25 cellular contexts compared by ENCODE assay signal in genomic region chr2:46381263-46381849, GRCh38.
DNase-seq lines count a peak whose midpoint lies in the region; ATAC-seq and TF ChIP-seq lines count a peak whose summit lies in the region.
"Had no signal": no experiment of that assay in that cellular context is flagged by ENCODE, and none has a peak within 500 bp of the region (broad histone marks: within the 10 kb centered on the region; RNA-seq: fewer than 3 reads in every experiment).

No MANE protein-coding gene starts in this region.

- peak; percentile 72 for DNase-seq in cardiac septum (ENCODE audit: low spot score)
- no peak for DNase-seq in Right ventricle myocardium inferior (ENCODE audit: missing footprints)
- peak; percentile 18 for DNase-seq in amniotic epithelial cell (ENCODE audit: low read depth)
- no peak for DNase-seq in lower lobe of right lung
- no peak for DNase-seq in upper lobe of right lung
- no peak for DNase-seq in CD8-positive, alpha-beta T cell
- no peak for DNase-seq in immature natural killer cell
- DNase-seq: activated CD4-positive, alpha-beta T cell treated with anti-CD3 and anti-CD28 coated beads, Interleukin-2, amount 50 U/mL, for 48 hours; activated T-cell treated with anti-CD3 and anti-CD28 coated beads, Interleukin-2, amount 50 U/mL, for 48 hours; colonic mucosa; DMS53; KBM-7; natural killer cell; NCI-H1436; NCI-H82; OCI-M1; stimulated activated CD4-positive, alpha-beta T cell treated with anti-CD3 and anti-CD28 coated beads, Interleukin-2, amount 100 ng/mL, for 48 hours; T-helper 17 cell had no signal

- no peaks in the 10 kb centered on the region for H3K4me1 Mint-ChIP-seq in CD8-positive, alpha-beta T cell (ENCODE audit: low read depth)
- H3K4me1 Mint-ChIP-seq in immature natural killer cell: no peaks in the 10 kb centered on the region
- H3K4me1 Mint-ChIP-seq: activated naive CD4-positive, alpha-beta T cell treated with anti-CD3 and anti-CD28 coated beads, Interleukin-2, amount 50 U/mL, for 24 hours; memory B cell; natural killer cell had no signal

- H3K9me3 Mint-ChIP-seq in CD8-positive, alpha-beta T cell: no peaks in the 10 kb centered on the region
- no peaks in the 10 kb centered on the region for H3K9me3 Mint-ChIP-seq in immature natural killer cell
- H3K9me3 Mint-ChIP-seq: activated naive CD4-positive, alpha-beta T cell treated with anti-CD3 and anti-CD28 coated beads, Interleukin-2, amount 50 U/mL, for 24 hours; brain; memory B cell; natural killer cell had no signal

- no peak overlapping the region for H3K27ac Mint-ChIP-seq in CD8-positive, alpha-beta T cell
- peak overlapping the region in 1 of 6 donors; percentile 46 for H3K27ac Mint-ChIP-seq in immature natural killer cell
- H3K27ac Mint-ChIP-seq: activated naive CD4-positive, alpha-beta T cell treated with anti-CD3 and anti-CD28 coated beads, Interleukin-2, amount 50 U/mL, for 24 hours; memory B cell; natural killer cell; progenitor cell of endocrine pancreas; T-helper 17 cell had no signal

- CTCF ChIA-PET in CD8-positive, alpha-beta T cell (lab: Charles Lee): interaction anchor here (0.7 to 0.9 kb wide), 2 partner anchors 12 to 15 kb away, joined by 3 read pairs; no protein-coding TSS in a partner anchor

- H3K27ac ChIP-seq in lower lobe of right lung (peak overlapping the region; percentile 3), upper lobe of right lung (no peak overlapping the region)
- H3K27ac ChIP-seq in CD8-positive, alpha-beta T cell (ENCODE audit: low read depth, low read length): no peak overlapping the region
- H3K27ac ChIP-seq: colonic mucosa, skin epidermis, VCaP had no signal

- POLR2A ChIA-PET in CD8-positive, alpha-beta T cell (lab: Charles Lee): no interaction called here

- ATAC-seq in Right ventricle myocardium inferior (no peak), lower lobe of right lung (no peak), upper lobe of right lung (peak; percentile 3), GM18502 (IDR thresholded peaks at IDR 0.05; ENCODE audit: poor library complexity, unreplicated experiment) (no peak)
- ATAC-seq in CD8-positive, alpha-beta T cell: no peak
- ATAC-seq: natural killer cell, T-helper 17 cell had no signal

- H3K36me3 Mint-ChIP-seq in CD8-positive, alpha-beta T cell: no peaks in the 10 kb centered on the region
- H3K36me3 Mint-ChIP-seq in immature natural killer cell: no peaks in the 10 kb centered on the region
- H3K36me3 Mint-ChIP-seq: activated naive CD4-positive, alpha-beta T cell treated with anti-CD3 and anti-CD28 coated beads, Interleukin-2, amount 50 U/mL, for 24 hours; brain; memory B cell; natural killer cell had no signal

- TF ChIP-seq CTCF in lower lobe of right lung (IDR thresholded peaks at IDR 0.05): no peak
- no peak for TF ChIP-seq CTCF in upper lobe of right lung (IDR thresholded peaks at IDR 0.05)
- TF ChIP-seq CTCF in CD8-positive, alpha-beta T cell (IDR thresholded peaks at IDR 0.05): no peak

- intact Hi-C loops in cardiac septum (cut with DNase I): no loop called here
- intact Hi-C loops in Right ventricle myocardium inferior (cut with DNase I): no loop called here
- intact Hi-C loops in lower lobe of right lung (cut with DNase I): no loop called here
- intact Hi-C loops in upper lobe of right lung (cut with DNase I): loop anchor here (10.0 kb wide), 1 partner anchor 73 kb away; no protein-coding TSS in a partner anchor
- intact Hi-C loops in CD8-positive, alpha-beta T cell (cut with DNase I, micrococcal nuclease): no loop called here

- no peak overlapping the region for H3K4me3 Mint-ChIP-seq in CD8-positive, alpha-beta T cell
- no peak overlapping the region for H3K4me3 Mint-ChIP-seq in immature natural killer cell
- H3K4me3 Mint-ChIP-seq: activated naive CD4-positive, alpha-beta T cell treated with anti-CD3 and anti-CD28 coated beads, Interleukin-2, amount 50 U/mL, for 24 hours; brain; memory B cell; natural killer cell; T-helper 17 cell had no signal

- no peak overlapping the region for H3K4me3 ChIP-seq in lower lobe of right lung
- no peak overlapping the region for H3K4me3 ChIP-seq in upper lobe of right lung
- no peak overlapping the region for H3K4me3 ChIP-seq in CD8-positive, alpha-beta T cell (ENCODE audit: low read depth, low read length)
- H3K4me3 ChIP-seq: colonic mucosa, skin epidermis had no signal

- no peaks in the 10 kb centered on the region for H3K27me3 Mint-ChIP-seq in CD8-positive, alpha-beta T cell (ENCODE audit: low read depth)
- peaks cover 0 to 3% (median 0%) of the 10 kb centered on the region in 3 donors for H3K27me3 Mint-ChIP-seq in immature natural killer cell (ENCODE audit: low read depth in 3 of 3)
- H3K27me3 Mint-ChIP-seq: activated naive CD4-positive, alpha-beta T cell treated with anti-CD3 and anti-CD28 coated beads, Interleukin-2, amount 50 U/mL, for 24 hours; brain; T-helper 17 cell had no signal

- H3K27me3 ChIP-seq in lower lobe of right lung (ENCODE audit: low read depth): no peaks in the 10 kb centered on the region
- H3K27me3 ChIP-seq in upper lobe of right lung: no peaks in the 10 kb centered on the region
- H3K27me3 ChIP-seq in CD8-positive, alpha-beta T cell (ENCODE audit: insufficient read depth, low read length): no peaks in the 10 kb centered on the region
- H3K27me3 ChIP-seq: colonic mucosa had no signal

- peaks cover 100% of the 10 kb centered on the region for H3K36me3 ChIP-seq in lower lobe of right lung
- H3K36me3 ChIP-seq in upper lobe of right lung: peaks cover 100% of the 10 kb centered on the region
- no peaks in the 10 kb centered on the region for H3K36me3 ChIP-seq in CD8-positive, alpha-beta T cell (ENCODE audit: insufficient read depth, low read length)
- H3K36me3 ChIP-seq: colonic mucosa had no signal

- H3K9me3 ChIP-seq in lower lobe of right lung: no peaks in the 10 kb centered on the region
- H3K9me3 ChIP-seq in upper lobe of right lung: no peaks in the 10 kb centered on the region
- no peaks in the 10 kb centered on the region for H3K9me3 ChIP-seq in CD8-positive, alpha-beta T cell (ENCODE audit: low read length)
- H3K9me3 ChIP-seq: colonic mucosa had no signal

- H3K4me1 ChIP-seq in lower lobe of right lung (peaks cover 19% of the 10 kb centered on the region), upper lobe of right lung (peaks cover 34% of the 10 kb centered on the region)
- H3K4me1 ChIP-seq in CD8-positive, alpha-beta T cell (ENCODE audit: insufficient read depth, low read length): no peaks in the 10 kb centered on the region
- H3K4me1 ChIP-seq: colonic mucosa had no signal

Comparison
In these comparisons a context has a peak if more than half of its experiments do, and no peak if none do; other contexts are left out.
1. DNase-seq: peak in cardiac septum (single experiment) and amniotic epithelial cell (single experiment); none in Right ventricle myocardium inferior (single experiment), lower lobe of right lung (single experiment), upper lobe of right lung (single experiment), CD8-positive, alpha-beta T cell (0 of 7) and immature natural killer cell (0 of 3).